Comparison of ENCODE assay signal across 1 cellular context in the genomic region with DNA sequence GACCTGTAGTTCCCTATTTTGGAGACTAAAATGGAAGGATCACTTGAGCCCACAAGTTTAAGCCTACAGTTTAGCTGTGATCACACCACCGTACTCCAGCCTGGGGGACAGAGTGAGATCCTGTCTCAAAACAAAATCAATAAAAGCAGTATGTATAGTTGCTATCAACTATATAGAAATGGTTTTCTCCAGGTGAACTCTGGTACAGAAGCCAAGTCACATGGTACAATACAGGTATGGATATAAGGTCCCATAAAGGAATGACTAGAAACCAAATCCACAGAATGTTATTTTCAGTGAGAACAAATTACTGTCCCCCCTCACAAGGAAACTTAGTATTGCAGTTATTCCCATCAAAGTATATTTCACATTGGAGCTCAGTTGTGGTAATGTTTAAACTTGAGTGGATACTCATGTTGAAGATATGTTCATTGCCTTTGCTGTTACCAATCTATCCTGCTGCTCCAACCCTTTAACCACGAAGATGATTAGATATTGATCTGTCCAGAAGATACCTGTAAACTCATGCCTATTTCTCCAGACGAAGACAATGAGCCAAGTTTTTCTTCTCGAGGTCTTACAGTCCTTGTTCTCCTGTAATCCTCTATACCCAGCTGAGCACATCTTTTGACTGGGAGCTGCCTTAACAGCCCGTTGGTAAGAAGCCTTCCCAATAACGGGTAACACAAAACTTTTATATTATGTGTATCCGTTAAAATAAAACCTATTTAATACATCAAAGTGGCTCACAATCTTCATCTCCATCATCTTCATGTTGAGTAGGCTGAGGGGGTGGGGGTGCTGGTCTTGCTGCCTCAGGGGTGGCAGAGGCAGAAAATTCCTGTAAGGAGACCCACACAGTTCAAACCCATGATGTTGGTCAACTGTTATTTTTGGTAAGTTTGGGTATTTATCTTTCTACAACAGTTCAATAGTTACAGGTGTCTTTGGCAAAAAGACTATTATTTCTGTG.
TF ChIP-seq lines count a peak whose summit lies in the region.

No MANE protein-coding gene starts in this region.

TF ChIP-seq in H1, 55 proteins besides CTCF, POLR2A, EP300 and RAD21 (continued from another document):
- TF ChIP-seq, protein P1, sequence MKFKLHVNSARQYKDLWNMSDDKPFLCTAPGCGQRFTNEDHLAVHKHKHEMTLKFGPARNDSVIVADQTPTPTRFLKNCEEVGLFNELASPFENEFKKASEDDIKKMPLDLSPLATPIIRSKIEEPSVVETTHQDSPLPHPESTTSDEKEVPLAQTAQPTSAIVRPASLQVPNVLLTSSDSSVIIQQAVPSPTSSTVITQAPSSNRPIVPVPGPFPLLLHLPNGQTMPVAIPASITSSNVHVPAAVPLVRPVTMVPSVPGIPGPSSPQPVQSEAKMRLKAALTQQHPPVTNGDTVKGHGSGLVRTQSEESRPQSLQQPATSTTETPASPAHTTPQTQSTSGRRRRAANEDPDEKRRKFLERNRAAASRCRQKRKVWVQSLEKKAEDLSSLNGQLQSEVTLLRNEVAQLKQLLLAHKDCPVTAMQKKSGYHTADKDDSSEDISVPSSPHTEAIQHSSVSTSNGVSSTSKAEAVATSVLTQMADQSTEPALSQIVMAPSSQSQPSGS (IDR thresholded peaks at IDR 0.05; ENCODE audit: low read length) = no peak
- peak; percentile 40 for TF ChIP-seq POLR2AphosphoS5 (IDR thresholded peaks at IDR 0.05; ENCODE audit: low read depth, low read length)
- TF ChIP-seq SIN3A (conservative IDR thresholded peaks at IDR 0.05 in 1 of 2, IDR thresholded peaks at IDR 0.05 in 1 of 2; ENCODE audit: low read depth in 1 of 2, low read length in 2 of 2) = no peak
- no peak for TF ChIP-seq FOSL1 (IDR thresholded peaks at IDR 0.05; ENCODE audit: insufficient read depth, low read depth, low read length)
- TF ChIP-seq TAF1 (IDR thresholded peaks at IDR 0.05; ENCODE audit: low read depth, low read length) = no peak
- peak; percentile 2; the same call in 1 of the 2 replicates for TF ChIP-seq USF2 (IDR thresholded peaks at IDR 0.05; ENCODE audit: low read length)
- TF ChIP-seq BRCA1 (IDR thresholded peaks at IDR 0.05; ENCODE audit: low read depth, low read length) = no peak
- no peak for TF ChIP-seq RBBP5 (IDR thresholded peaks at IDR 0.05; ENCODE audit: borderline replicate concordance, low read depth, low read length)
- no peak for TF ChIP-seq JUN (IDR thresholded peaks at IDR 0.05; ENCODE audit: low read depth, low read length)
- no peak for TF ChIP-seq SP1 (IDR thresholded peaks at IDR 0.05; ENCODE audit: low read depth, low read length)
- TF ChIP-seq NANOG (IDR thresholded peaks at IDR 0.05; ENCODE audit: insufficient read depth, low read depth, low read length, poor library complexity, severe bottlenecking) = no peak
- TF ChIP-seq HDAC2 (IDR thresholded peaks at IDR 0.05; ENCODE audit: borderline replicate concordance in 1 of 2, low read depth in 2 of 2, low read length in 2 of 2) = no peak
- TF ChIP-seq SUZ12 (IDR thresholded peaks at IDR 0.05; ENCODE audit: low read length) = no peak
- TF ChIP-seq TAF7 (optimal IDR thresholded peaks at IDR 0.05; ENCODE audit: borderline replicate concordance, low read depth, low read length) = peak; percentile 45
